ENCODE assay signal across 27 cellular contexts in the genomic region with DNA sequence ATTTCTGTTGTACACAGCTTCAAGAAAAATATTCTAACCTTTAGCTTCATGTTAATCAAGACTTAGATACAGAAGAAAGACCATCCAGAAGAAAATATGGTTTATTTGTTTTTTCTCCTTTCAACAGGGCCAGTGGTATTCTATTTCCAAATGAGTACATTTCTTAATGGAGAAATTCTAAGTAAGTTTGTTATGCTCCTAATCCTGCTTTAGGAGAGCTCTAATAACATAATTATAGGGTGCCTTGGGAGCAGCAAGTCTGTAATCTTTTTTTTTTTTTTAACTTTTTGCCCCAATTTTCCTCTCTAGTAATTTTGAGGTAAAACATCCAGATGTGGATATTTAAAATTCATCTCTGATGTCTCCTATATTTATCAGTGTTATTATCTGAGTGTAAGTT.
"Had no signal": no experiment of that assay in that cellular context is flagged by ENCODE, and none has a peak within 500 bp of the region (broad histone marks: within the 10 kb centered on the region; RNA-seq: fewer than 3 reads in every experiment).

No MANE protein-coding gene starts in this region.

- H3K4me1 ChIP-seq: SJSA1 had no signal

- DNase-seq: activated CD4-positive, alpha-beta T cell treated with anti-CD3 and anti-CD28 coated beads for 48 hours; activated CD4-positive, alpha-beta T cell treated with anti-CD3 and anti-CD28 coated beads, Interleukin-2, amount 50 U/mL, for 4 hours; activated CD4-positive, CD25-positive, alpha-beta regulatory T cell treated with anti-CD3 and anti-CD28 coated beads, Interleukin-2, amount 50 U/mL, for 72 hours; activated CD8-positive, alpha-beta memory T cell treated with anti-CD3 and anti-CD28 coated beads, Interleukin-2, amount 50 U/mL, for 48 hours; activated CD8-positive, alpha-beta T cell treated with anti-CD3 and anti-CD28 coated beads, Interleukin-2, amount 10 ng/mL, durations not matched to agents 7 days and 5 days; activated T-cell treated with anti-CD3 and anti-CD28 coated beads, Interleukin-2, amount 50 U/mL, for 48 hours; brain microvascular endothelial cell; Karpas-422; NCI-H1105 treated with DMSO at 0.1 percent for 48 hours; NCI-H1436 treated with DMSO at 0.1 percent for 48 hours; NCI-H187; NCI-H2081; NCI-H446 treated with DMSO at 0.1 percent for 48 hours; NCI-H524 treated with DMSO at 0.1 percent for 48 hours; NCI-H774; NK-92 treated with Interleukin-12 subunit alpha and Interleukin-12 subunit beta, amount 100 ng/mL, for 24 hours; OCI-M1; SHP77; SW 1271 had no signal

- H3K27ac ChIP-seq: brain microvascular endothelial cell, cardiac muscle cell, SJSA1 had no signal

- ATAC-seq: activated CD8-positive, alpha-beta T cell treated with anti-CD3 and anti-CD28 coated beads, Interleukin-2, amount 10 ng/mL, durations not matched to agents 7 days and 5 days; activated naive CD4-positive, alpha-beta T cell treated with anti-CD3 and anti-CD28 coated beads, Interleukin-2, amount 50 U/mL, for 72 hours; K562; Panc1; SK-N-SH treated with all-trans-retinoic acid at 6 μM for 48 hours; WTC11 had no signal

- H3K9me3 Mint-ChIP-seq: T-helper 1 cell treated with Interleukin-12 subunit alpha and Interleukin-12 subunit beta and Interleukin-4 antibody, amounts not matched to agents 30 μg/mL and 1 μg/mL, for 36 hours; WTC11 had no signal

- H3K27me3 ChIP-seq: brain microvascular endothelial cell, cardiac muscle cell, SJSA1 had no signal

- H3K4me3 Mint-ChIP-seq: activated CD8-positive, alpha-beta T cell treated with anti-CD3 and anti-CD28 coated beads, Interleukin-2, amount 10 ng/mL, durations not matched to agents 7 days and 5 days; T-helper 1 cell treated with Interleukin-12 subunit alpha and Interleukin-12 subunit beta and Interleukin-4 antibody, amounts not matched to agents 30 μg/mL and 1 μg/mL, for 36 hours; WTC11 had no signal

- H3K9me3 ChIP-seq: SJSA1 had no signal

- H3K27ac Mint-ChIP-seq: activated CD8-positive, alpha-beta T cell treated with anti-CD3 and anti-CD28 coated beads, Interleukin-2, amount 10 ng/mL, durations not matched to agents 7 days and 5 days; activated naive CD4-positive, alpha-beta T cell treated with anti-CD3 and anti-CD28 coated beads, Interleukin-2, amount 50 U/mL, for 72 hours; T-helper 1 cell treated with Interleukin-12 subunit alpha and Interleukin-12 subunit beta and Interleukin-4 antibody, amounts not matched to agents 30 μg/mL and 1 μg/mL, for 36 hours; WTC11 had no signal

- H3K4me3 ChIP-seq: cardiac muscle cell, K562, SJSA1 had no signal

- H3K36me3 ChIP-seq: brain microvascular endothelial cell had no signal

- H3K4me1 Mint-ChIP-seq: WTC11 had no signal
